7 cellular contexts compared by ENCODE assay signal in genomic region chr5:77143998-77144836, GRCh38. TPM values are rescaled to one million over a fixed set of nuclear protein-coding genes. Genes with fewer than 3 reads are reported as not detected.
DNase-seq lines count a peak whose midpoint lies in the region; ATAC-seq and TF ChIP-seq lines count a peak whose summit lies in the region.

No MANE protein-coding gene starts in this region.

- ATAC-seq in left cardiac atrium (peak; percentile 80 to 87), GM19023 (IDR thresholded peaks at IDR 0.05; ENCODE audit: unreplicated experiment) (no peak)

- H3K27ac ChIP-seq in adrenal gland = no peak overlapping the region

- no peaks in the 10 kb centered on the region for H3K4me1 ChIP-seq in adrenal gland (replicated peaks in 1 of 2)

- no peaks in the 10 kb centered on the region for H3K9me3 ChIP-seq in adrenal gland (replicated peaks in 1 of 3)

- TF ChIP-seq POLR2A in adrenal gland (IDR thresholded peaks at IDR 0.05) = no peak

- 45 to 50% (median 47%) methylated on average over 14 of the region's 14 CpGs for WGBS in adrenal gland, 4 donors

- H3K4me3 ChIP-seq in GM12875 (ENCODE audit: low read depth, low read length) = no peak overlapping the region
- H3K4me3 ChIP-seq in adrenal gland = no peak overlapping the region

- peak; percentile 69 for DNase-seq in M059J (ENCODE audit: low read depth)
- peak; percentile 39 for DNase-seq in T follicular helper cell (ENCODE audit: low read depth)
- DNase-seq in adrenal gland = peak; percentile 71 to 91 (median 84)
- peak; percentile 72 for DNase-seq in left cardiac atrium
- peak; percentile 64 for DNase-seq in renal cortical epithelial cell (ENCODE audit: low read depth)

- no peaks in the 10 kb centered on the region for H3K36me3 ChIP-seq in adrenal gland (replicated peaks in 1 of 2)

- no peaks in the 10 kb centered on the region for H3K27me3 ChIP-seq in adrenal gland

- intact Hi-C loops in adrenal gland (cut with DNase I) (loop anchor here in 1 of 2 donors (10.0 kb wide), 1 partner anchor 91 kb away; no protein-coding TSS in a partner anchor), left cardiac atrium (cut with DNase I) (loop anchor here in 1 of 2 donors (1.0 to 5.0 kb wide), 2 partner anchors 293 to 348 kb away; partner anchors contain the start of gene WDR41)

- TF ChIP-seq CTCF in GM12875 (IDR thresholded peaks at IDR 0.05; ENCODE audit: borderline replicate concordance, insufficient read depth, low read depth, low read length) (peak; percentile 87), adrenal gland (IDR thresholded peaks at IDR 0.05) (peak; percentile 78 to 91 (median 81))

RNA-seq across cellular contexts. Expression of gene ZBED3, which starts 57.1 kb away (rescaled TPM):
- total RNA-seq in M059J (2014; rRNA removed; shearing (Covaris generic)) = 0.64 and 0.99 TPM in 2 replicates
- total RNA-seq in adrenal gland (10 to 100 TPM in 4 of 8 donors, 1 to 10 TPM in 4; 1.3 to 13.9 (median 10.4) TPM), left cardiac atrium (1 to 10 TPM; 9.7 to 10.0 TPM), renal cortical epithelial cell (0.69 and 13.4 TPM in 2 replicates)
- 1 to 10 TPM; 4.8 to 7.9 (median 5.7) TPM for polyA plus RNA-seq in adrenal gland
